1 cellular context compared by ENCODE assay signal in the genomic region with DNA sequence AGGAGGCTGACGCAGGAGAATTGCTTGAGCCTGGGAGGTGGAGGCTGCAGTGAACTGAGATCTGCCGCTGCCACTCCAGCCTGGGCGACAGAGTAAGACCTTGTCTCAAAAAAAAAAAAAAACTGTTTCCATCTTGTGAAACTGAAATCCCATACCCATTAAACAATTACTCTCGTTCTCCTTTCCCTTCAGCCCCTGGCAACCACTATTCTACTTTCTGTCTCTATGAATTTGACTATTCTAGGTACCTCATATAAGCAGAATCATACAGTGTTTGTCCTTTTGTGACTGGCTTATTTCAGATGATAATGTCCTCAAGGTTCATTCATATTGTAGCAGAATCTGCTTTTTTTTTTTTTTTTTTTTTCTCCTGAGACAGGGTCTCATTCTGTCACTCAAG.
TF ChIP-seq lines count a peak whose summit lies in the region.

No MANE protein-coding gene starts in this region.

TF ChIP-seq in GM12878, 131 proteins besides CTCF, POLR2A, EP300 and RAD21 (continued from another document):
- TF ChIP-seq, protein P1, sequence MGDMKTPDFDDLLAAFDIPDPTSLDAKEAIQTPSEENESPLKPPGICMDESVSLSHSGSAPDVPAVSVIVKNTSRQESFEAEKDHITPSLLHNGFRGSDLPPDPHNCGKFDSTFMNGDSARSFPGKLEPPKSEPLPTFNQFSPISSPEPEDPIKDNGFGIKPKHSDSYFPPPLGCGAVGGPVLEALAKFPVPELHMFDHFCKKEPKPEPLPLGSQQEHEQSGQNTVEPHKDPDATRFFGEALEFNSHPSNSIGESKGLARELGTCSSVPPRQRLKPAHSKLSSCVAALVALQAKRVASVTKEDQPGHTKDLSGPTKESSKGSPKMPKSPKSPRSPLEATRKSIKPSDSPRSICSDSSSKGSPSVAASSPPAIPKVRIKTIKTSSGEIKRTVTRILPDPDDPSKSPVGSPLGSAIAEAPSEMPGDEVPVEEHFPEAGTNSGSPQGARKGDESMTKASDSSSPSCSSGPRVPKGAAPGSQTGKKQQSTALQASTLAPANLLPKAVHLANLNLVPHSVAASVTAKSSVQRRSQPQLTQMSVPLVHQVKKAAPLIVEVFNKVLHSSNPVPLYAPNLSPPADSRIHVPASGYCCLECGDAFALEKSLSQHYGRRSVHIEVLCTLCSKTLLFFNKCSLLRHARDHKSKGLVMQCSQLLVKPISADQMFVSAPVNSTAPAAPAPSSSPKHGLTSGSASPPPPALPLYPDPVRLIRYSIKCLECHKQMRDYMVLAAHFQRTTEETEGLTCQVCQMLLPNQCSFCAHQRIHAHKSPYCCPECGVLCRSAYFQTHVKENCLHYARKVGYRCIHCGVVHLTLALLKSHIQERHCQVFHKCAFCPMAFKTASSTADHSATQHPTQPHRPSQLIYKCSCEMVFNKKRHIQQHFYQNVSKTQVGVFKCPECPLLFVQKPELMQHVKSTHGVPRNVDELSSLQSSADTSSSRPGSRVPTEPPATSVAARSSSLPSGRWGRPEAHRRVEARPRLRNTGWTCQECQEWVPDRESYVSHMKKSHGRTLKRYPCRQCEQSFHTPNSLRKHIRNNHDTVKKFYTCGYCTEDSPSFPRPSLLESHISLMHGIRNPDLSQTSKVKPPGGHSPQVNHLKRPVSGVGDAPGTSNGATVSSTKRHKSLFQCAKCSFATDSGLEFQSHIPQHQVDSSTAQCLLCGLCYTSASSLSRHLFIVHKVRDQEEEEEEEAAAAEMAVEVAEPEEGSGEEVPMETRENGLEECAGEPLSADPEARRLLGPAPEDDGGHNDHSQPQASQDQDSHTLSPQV (IDR thresholded peaks at IDR 0.05) = no peak
- TF ChIP-seq NR2C2 (IDR thresholded peaks at IDR 0.05; ENCODE audit: borderline replicate concordance, control insufficient read depth, insufficient read length, low read depth) = no peak
- no peak for TF ChIP-seq TCF12 (IDR thresholded peaks at IDR 0.05; ENCODE audit: low read depth, low read length)
- TF ChIP-seq, protein P2, sequence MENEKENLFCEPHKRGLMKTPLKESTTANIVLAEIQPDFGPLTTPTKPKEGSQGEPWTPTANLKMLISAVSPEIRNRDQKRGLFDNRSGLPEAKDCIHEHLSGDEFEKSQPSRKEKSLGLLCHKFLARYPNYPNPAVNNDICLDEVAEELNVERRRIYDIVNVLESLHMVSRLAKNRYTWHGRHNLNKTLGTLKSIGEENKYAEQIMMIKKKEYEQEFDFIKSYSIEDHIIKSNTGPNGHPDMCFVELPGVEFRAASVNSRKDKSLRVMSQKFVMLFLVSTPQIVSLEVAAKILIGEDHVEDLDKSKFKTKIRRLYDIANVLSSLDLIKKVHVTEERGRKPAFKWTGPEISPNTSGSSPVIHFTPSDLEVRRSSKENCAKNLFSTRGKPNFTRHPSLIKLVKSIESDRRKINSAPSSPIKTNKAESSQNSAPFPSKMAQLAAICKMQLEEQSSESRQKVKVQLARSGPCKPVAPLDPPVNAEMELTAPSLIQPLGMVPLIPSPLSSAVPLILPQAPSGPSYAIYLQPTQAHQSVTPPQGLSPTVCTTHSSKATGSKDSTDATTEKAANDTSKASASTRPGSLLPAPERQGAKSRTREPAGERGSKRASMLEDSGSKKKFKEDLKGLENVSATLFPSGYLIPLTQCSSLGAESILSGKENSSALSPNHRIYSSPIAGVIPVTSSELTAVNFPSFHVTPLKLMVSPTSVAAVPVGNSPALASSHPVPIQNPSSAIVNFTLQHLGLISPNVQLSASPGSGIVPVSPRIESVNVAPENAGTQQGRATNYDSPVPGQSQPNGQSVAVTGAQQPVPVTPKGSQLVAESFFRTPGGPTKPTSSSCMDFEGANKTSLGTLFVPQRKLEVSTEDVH (IDR thresholded peaks at IDR 0.05; ENCODE audit: low read depth, partially characterized antibody) = no peak
- TF ChIP-seq RFX5 (IDR thresholded peaks at IDR 0.05; ENCODE audit: low read depth, low read length) = no peak
- TF ChIP-seq ZNF24 (IDR thresholded peaks at IDR 0.05) = no peak
